In genomic region chr9:76835571-76836283, GRCh38 we compare ENCODE assay signal across 11 cellular contexts.
DNase-seq lines count a peak whose midpoint lies in the region; ATAC-seq and TF ChIP-seq lines count a peak whose summit lies in the region.
"Had no signal": no experiment of that assay in that cellular context is flagged by ENCODE, and none has a peak within 500 bp of the region (broad histone marks: within the 10 kb centered on the region; RNA-seq: fewer than 3 reads in every experiment).

No MANE protein-coding gene starts in this region.

- H3K4me3 ChIP-seq in cardiac fibroblast (replicated peaks in 1 of 2; ENCODE audit: low read depth in 2 of 2, low read length in 2 of 2) (no peak overlapping the region), left lung (no peak overlapping the region), aorta (ENCODE audit: low read length in 2 of 2) (no peak overlapping the region)

- intact Hi-C loops in Right ventricle myocardium inferior (cut with DNase I) (no loop called here), cardiac septum (cut with DNase I) (no loop called here), left lung (cut with DNase I) (no loop called here), aorta (cut with DNase I) (loop anchor here (5.0 kb wide), 2 partner anchors 37 to 57 kb away; no protein-coding TSS in a partner anchor)

- no peak for DNase-seq in Right ventricle myocardium inferior (ENCODE audit: missing footprints)
- no peak for DNase-seq in cardiac septum (ENCODE audit: low spot score)
- DNase-seq in cardiac fibroblast (ENCODE audit: low read depth in 2 of 2) = peak; percentile 91 to 92
- DNase-seq in left lung = no peak
- no peak for DNase-seq in aorta
- no peak for DNase-seq in GM10266 (ENCODE audit: extremely low spot score)
- DNase-seq: CD4-positive, alpha-beta memory T cell; NCI-H2171 treated with DMSO at 0.1 percent for 48 hours; stimulated activated naive CD4-positive, alpha-beta T cell had no signal

- 5 to 9% methylated on average over 7 of the region's 7 CpGs for whole genome bisulfite sequencing in aorta, 2 donors

- no peak for TF ChIP-seq CTCF in cardiac fibroblast (IDR thresholded peaks at IDR 0.05; ENCODE audit: low read depth, low read length)
- TF ChIP-seq CTCF in left lung (IDR thresholded peaks at IDR 0.05) = no peak
- TF ChIP-seq CTCF in GM10266 (IDR thresholded peaks at IDR 0.05; ENCODE audit: control insufficient read depth, insufficient read depth, low read depth, missing control alignments) = no peak

- H3K27me3 ChIP-seq in left lung (no peaks in the 10 kb centered on the region), aorta (ENCODE audit: control insufficient read depth in 1 of 2, insufficient read depth in 2 of 2, low read length in 1 of 2) (no peaks in the 10 kb centered on the region)

- H3K27ac ChIP-seq in left lung = peak overlapping the region; percentile 48 to 74
- H3K27ac ChIP-seq in aorta (ENCODE audit: low read depth in 1 of 2, low read length in 2 of 2) = peak overlapping the region; percentile 95 to 99

- ATAC-seq in Right ventricle myocardium inferior = peak; percentile 73
- ATAC-seq in left lung = peak; percentile 60
- peak; percentile 90 for ATAC-seq in aorta (ENCODE audit: low FRiP score)
- no peak for ATAC-seq in GM18498 (IDR thresholded peaks at IDR 0.05; ENCODE audit: unreplicated experiment)
- ATAC-seq in GM21619 (IDR thresholded peaks at IDR 0.05; ENCODE audit: unreplicated experiment) = no peak

- H3K9me3 ChIP-seq in left lung (no peaks in the 10 kb centered on the region), aorta (ENCODE audit: control insufficient read depth, low read length) (no peaks in the 10 kb centered on the region)

- H3K4me1 ChIP-seq in left lung (no peaks in the 10 kb centered on the region), aorta (ENCODE audit: control insufficient read depth in 1 of 2, insufficient read depth in 2 of 2, low read length in 2 of 2) (peaks cover 3 to 18% of the 10 kb centered on the region in 2 donors)

- H3K36me3 ChIP-seq in left lung = no peaks in the 10 kb centered on the region
- no peaks in the 10 kb centered on the region for H3K36me3 ChIP-seq in aorta (ENCODE audit: control insufficient read depth in 1 of 2, insufficient read depth in 2 of 2, low read length in 1 of 2)

Comparison
In these comparisons a context has a peak if more than half of its experiments do, and no peak if none do; other contexts are left out.
1. ATAC-seq: peak in Right ventricle myocardium inferior (single experiment), left lung (single experiment) and aorta (single experiment); none in GM18498 (single experiment) and GM21619 (single experiment).
2. DNase-seq: peak in cardiac fibroblast (2 of 2); none in Right ventricle myocardium inferior (single experiment), cardiac septum (single experiment), left lung (0 of 2), aorta (0 of 2) and GM10266 (single experiment).
3. intact Hi-C loops: an anchor here in aorta (5.0 kb wide); none called in Right ventricle myocardium inferior, cardiac septum and left lung.